8 cellular contexts compared by ENCODE assay signal in genomic region chr5:139391570-139392323, GRCh38. TPM values are rescaled to one million over a fixed set of nuclear protein-coding genes. Genes with fewer than 3 reads are reported as not detected.
DNase-seq lines count a peak whose midpoint lies in the region; ATAC-seq and TF ChIP-seq lines count a peak whose summit lies in the region.

No MANE protein-coding gene starts in this region.

- H3K27me3 Mint-ChIP-seq in activated T-cell treated with anti-CD3 and anti-CD28 coated beads, Interleukin-2, amount 50 U/mL, for 4 hours (ENCODE audit: low read depth), result no peaks in the 10 kb centered on the region

- TF ChIP-seq CTCF in Peyer's patch (IDR thresholded peaks at IDR 0.05), result no peak
- TF ChIP-seq CTCF in gastroesophageal sphincter (IDR thresholded peaks at IDR 0.05), result no peak

- H3K4me1 Mint-ChIP-seq in activated T-cell treated with anti-CD3 and anti-CD28 coated beads, Interleukin-2, amount 50 U/mL, for 4 hours (ENCODE audit: low read depth), result peaks cover 35% of the 10 kb centered on the region

- TF ChIP-seq EP300 in gastroesophageal sphincter (IDR thresholded peaks at IDR 0.05), result no peak

- H3K27me3 ChIP-seq in Peyer's patch, result peaks cover 0 to 8% of the 10 kb centered on the region in 2 donors
- peaks cover 35% of the 10 kb centered on the region for H3K27me3 ChIP-seq in gastroesophageal sphincter
- H3K27me3 ChIP-seq in thymus (ENCODE audit: control insufficient read depth, insufficient read depth), result no peaks in the 10 kb centered on the region

- peak overlapping the region; percentile 85 for H3K4me3 Mint-ChIP-seq in activated T-cell treated with anti-CD3 and anti-CD28 coated beads, Interleukin-2, amount 50 U/mL, for 4 hours

- H3K27ac ChIP-seq in Peyer's patch (peak overlapping the region; percentile 65 to 86 (median 72)), gastroesophageal sphincter (peak overlapping the region in 3 of 4 donors; percentile 43 to 55 (median 48)), thymus (ENCODE audit: low read depth) (peak overlapping the region; percentile 78)

- no peaks in the 10 kb centered on the region for H3K9me3 Mint-ChIP-seq in activated T-cell treated with anti-CD3 and anti-CD28 coated beads, Interleukin-2, amount 50 U/mL, for 4 hours

- DNase-seq in activated T-cell treated with anti-CD3 and anti-CD28 coated beads, Interleukin-2, amount 50 U/mL, for 4 hours, result no peak
- no peak for DNase-seq in activated T-cell treated with anti-CD3 and anti-CD28 coated beads for 4 hours
- DNase-seq in Peyer's patch, result peak in 2 of 3 donors; percentile 62 to 66
- no peak for DNase-seq in middle frontal gyrus (ENCODE audit: extremely low spot score, low spot score)
- no peak for DNase-seq in NCI-H2081 treated with DMSO at 0.1 percent for 48 hours (lab: John Stamatoyannopoulos, UW)

- peaks cover 0 to 64% (median 29%) of the 10 kb centered on the region in 4 donors for H3K4me1 ChIP-seq in Peyer's patch
- peaks cover 0 to 66% (median 37%) of the 10 kb centered on the region in 3 donors for H3K4me1 ChIP-seq in gastroesophageal sphincter
- H3K4me1 ChIP-seq in thymus (ENCODE audit: control insufficient read depth, insufficient read depth, low read length), result peaks cover 35% of the 10 kb centered on the region

- H3K9me3 ChIP-seq in Peyer's patch, result no peaks in the 10 kb centered on the region
- no peaks in the 10 kb centered on the region for H3K9me3 ChIP-seq in gastroesophageal sphincter
- H3K9me3 ChIP-seq in thymus (ENCODE audit: control insufficient read depth), result no peaks in the 10 kb centered on the region

- H3K36me3 ChIP-seq in Peyer's patch (no peaks in the 10 kb centered on the region), gastroesophageal sphincter (no peaks in the 10 kb centered on the region), thymus (ENCODE audit: control insufficient read depth, insufficient read depth) (no peaks in the 10 kb centered on the region)

- H3K4me3 ChIP-seq in Peyer's patch (peak overlapping the region; percentile 48 to 74 (median 54)), gastroesophageal sphincter (peak overlapping the region in 1 of 2 donors; percentile 63), thymus (ENCODE audit: low read length) (peak overlapping the region; percentile 79)

- WGBS in gastroesophageal sphincter (ENCODE audit: low coverage in 1 of 2), 2 donors, result 59 to 67% methylated on average over 3 to 5 of the region's 33 CpGs
- 9% methylated on average over 33 of the region's 33 CpGs for WGBS in thymus

- peak in 1 of 2 donors; percentile 3 for ATAC-seq in activated T-cell treated with anti-CD3 and anti-CD28 coated beads, Interleukin-2, amount 50 U/mL, for 4 hours
- no peak for ATAC-seq in gastroesophageal sphincter
- ATAC-seq in GM19351 (IDR thresholded peaks at IDR 0.05; ENCODE audit: unreplicated experiment), result no peak

- no peaks in the 10 kb centered on the region for H3K36me3 Mint-ChIP-seq in activated T-cell treated with anti-CD3 and anti-CD28 coated beads, Interleukin-2, amount 50 U/mL, for 4 hours (ENCODE audit: insufficient read depth)

- TF ChIP-seq POLR2A in Peyer's patch (IDR thresholded peaks at IDR 0.05) (no peak), gastroesophageal sphincter (IDR thresholded peaks at IDR 0.05) (no peak)

RNA-seq across cellular contexts. Expression of gene MZB1, which starts 2.0 kb away (rescaled TPM):
- 1 to 10 TPM; 1.8 to 5.0 (median 2.5) TPM for total RNA-seq in activated T-cell treated with anti-CD3 and anti-CD28 coated beads, Interleukin-2, amount 50 U/mL, for 4 hours
- total RNA-seq in Peyer's patch (10 to 100 TPM in 1 of 4 donors, 1 to 10 TPM in 3; 1.4 to 18.2 (median 4.4) TPM), gastroesophageal sphincter (under 1 TPM in 1 of 4 donors, not detected in 3; 0.74 TPM)
- polyA plus RNA-seq in thymus, result 380 TPM

RNA-seq across cellular contexts. Expression of gene PROB1, which starts 3.2 kb away (rescaled TPM):
- total RNA-seq in activated T-cell treated with anti-CD3 and anti-CD28 coated beads, Interleukin-2, amount 50 U/mL, for 4 hours, result 1 to 10 TPM; 2.2 to 4.8 (median 4.1) TPM
- total RNA-seq in Peyer's patch (under 1 TPM; 0.18 to 0.94 (median 0.84) TPM), gastroesophageal sphincter (1 to 10 TPM; 1.2 to 9.1 (median 4.1) TPM)
- polyA plus RNA-seq in thymus, result 1.0 TPM

RNA-seq across cellular contexts. Expression of gene SLC23A1, which starts 8.7 kb away (rescaled TPM):
- not detected for total RNA-seq in activated T-cell treated with anti-CD3 and anti-CD28 coated beads, Interleukin-2, amount 50 U/mL, for 4 hours
- total RNA-seq in Peyer's patch, result 100 to 1,000 TPM in 3 of 4 donors, 1 to 10 TPM in 1; 1.7 to 198 (median 143) TPM
- total RNA-seq in gastroesophageal sphincter, result not detected
- 5.4 TPM for polyA plus RNA-seq in thymus

RNA-seq across cellular contexts. Expression of gene SPATA24, which starts 12.1 kb away (rescaled TPM):
- total RNA-seq in activated T-cell treated with anti-CD3 and anti-CD28 coated beads, Interleukin-2, amount 50 U/mL, for 4 hours, result 1 to 10 TPM; 2.4 to 3.6 (median 2.6) TPM
- total RNA-seq in Peyer's patch, result 10 to 100 TPM in 1 of 4 donors, 1 to 10 TPM in 1, not detected in 2; 3.1 to 11.6 TPM
- total RNA-seq in gastroesophageal sphincter, result 10 to 100 TPM in 2 of 4 donors, 1 to 10 TPM in 2; 1.5 to 13.5 (median 6.3) TPM
- polyA plus RNA-seq in thymus, result 6.6 TPM

RNA-seq across cellular contexts. Expression of gene DNAJC18, which starts 47.6 kb away (rescaled TPM):
- total RNA-seq in activated T-cell treated with anti-CD3 and anti-CD28 coated beads, Interleukin-2, amount 50 U/mL, for 4 hours, result 10 to 100 TPM; 22.7 to 32.8 (median 26.2) TPM
- total RNA-seq in Peyer's patch (10 to 100 TPM in 1 of 4 donors, 1 to 10 TPM in 2, under 1 TPM in 1; 0.35 to 23.9 (median 3.4) TPM), gastroesophageal sphincter (10 to 100 TPM in 3 of 4 donors, 1 to 10 TPM in 1; 7.6 to 27.7 (median 14.5) TPM)
- polyA plus RNA-seq in thymus, result 4.3 TPM

Comparison
In these comparisons a context has a peak if more than half of its experiments do, and no peak if none do; other contexts are left out.
1. DNase-seq: peak in Peyer's patch (2 of 3); none in activated T-cell treated with anti-CD3 and anti-CD28 coated beads, Interleukin-2, amount 50 U/mL, for 4 hours (single experiment), activated T-cell treated with anti-CD3 and anti-CD28 coated beads for 4 hours (single experiment), middle frontal gyrus (single experiment) and NCI-H2081 treated with DMSO at 0.1 percent for 48 hours (single experiment).
2. Peak in every context shown above with its lines, with median percentiles within 50 percentile points of each other: H3K27ac ChIP-seq.